Comparison of ENCODE assay signal across 9 cellular contexts in genomic region chrX:12972867-12973560, GRCh38. TPM values are rescaled to one million over a fixed set of nuclear protein-coding genes. Genes with fewer than 3 reads are reported as not detected.
DNase-seq lines count a peak whose midpoint lies in the region; ATAC-seq and TF ChIP-seq lines count a peak whose summit lies in the region.
"Had no signal": no experiment of that assay in that cellular context is flagged by ENCODE, and none has a peak within 500 bp of the region (broad histone marks: within the 10 kb centered on the region; RNA-seq: fewer than 3 reads in every experiment).

No MANE protein-coding gene starts in this region.

- H2BK5ac ChIP-seq in IMR-90 (ENCODE audit: low read depth, low read length, poor library complexity, severe bottlenecking), result no peak overlapping the region

- TF ChIP-seq POLR2A in IMR-90 (IDR thresholded peaks at IDR 0.05; ENCODE audit: low read depth, low read length) (no peak), lower leg skin (IDR thresholded peaks at IDR 0.05) (no peak)

- no peak overlapping the region for H2AK9ac ChIP-seq in IMR-90 (replicated peaks; ENCODE audit: low read depth, low read length, poor library complexity)

- H3K4me2 ChIP-seq in BLaER1, result peak overlapping the region; percentile 85
- no peak overlapping the region for H3K4me2 ChIP-seq in IMR-90 (ENCODE audit: low read depth, low read length)

- DNase-seq in IMR-90 (no peak), coronary artery (ENCODE audit: low spot score) (no peak), neural crest cell (ENCODE audit: low read depth, low spot score) (no peak), DMS 273 treated with DMSO at 0.1 percent for 48 hours (lab: John Stamatoyannopoulos, UW) (no peak), OCI-M1 (lab: John Stamatoyannopoulos, UW) (no peak), lower leg skin (ENCODE audit: low spot score in 2 of 2) (no peak)
- DNase-seq: NCI-H1694 had no signal

- dilution Hi-C loops in IMR-90 (cut with HindIII; ENCODE audit: low sequenced_read_pairs, unreplicated experiment), result no loop called here

- WGBS in IMR-90 (ENCODE audit: extremely low coverage in 2 of 2, insufficient read length in 1 of 2), 2 experiments, result 89 to 100% methylated on average over 1 to 6 of the region's 12 CpGs
- 75% methylated on average over 12 of the region's 12 CpGs for WGBS in lower leg skin, 2 donors

- no peak overlapping the region for H3K14ac ChIP-seq in IMR-90 (replicated peaks; ENCODE audit: low read depth, low read length)

- in situ Hi-C loops in IMR-90 (cut with MboI; ENCODE audit: low sequenced_read_pairs), result loop anchor here (25.0 kb wide), 2 partner anchors 764 to 1064 kb away; partner anchors contain the start of genes GEMIN8, OFD1 and TRAPPC2

- H3K36me3 ChIP-seq in BLaER1, result peaks cover 14% of the 10 kb centered on the region; the same call in 1 of the 2 replicates
- H3K36me3 ChIP-seq in IMR-90 (ENCODE audit: control insufficient read depth, insufficient read depth, low read length), result peaks cover 10% of the 10 kb centered on the region

- peak overlapping the region; percentile 94 for H3K27ac ChIP-seq in BLaER1
- no peak overlapping the region for H3K27ac ChIP-seq in IMR-90 (ENCODE audit: insufficient read depth, low read length)
- H3K27ac ChIP-seq in coronary artery, result peak overlapping the region; percentile 92 to 98

- BruUV-seq in IMR-90 (replicated peaks; lab: Mats Ljungman, UMichigan), result no TSS peak

- no peaks in the 10 kb centered on the region for H3K27me3 ChIP-seq in BLaER1
- no peaks in the 10 kb centered on the region for H3K27me3 ChIP-seq in IMR-90 (ENCODE audit: control insufficient read depth, insufficient read depth, low read length)

- peak overlapping the region; percentile 84 for H3K4me3 ChIP-seq in BLaER1
- H3K4me3 ChIP-seq in IMR-90 (ENCODE audit: insufficient read depth, low read depth, low read length), result no peak overlapping the region
- peak overlapping the region; percentile 84 for H3K4me3 ChIP-seq in coronary artery
- H3K4me3 ChIP-seq in lower leg skin (ENCODE audit: low read depth, poor library complexity, severe bottlenecking), result no peak overlapping the region

- CTCF ChIA-PET in IMR-90 (lab: Yijun Ruan, JAX), result no interaction called here

- H3K9me3 ChIP-seq in BLaER1 (peaks cover 11% of the 10 kb centered on the region; the same call in 1 of the 2 replicates), IMR-90 (ENCODE audit: control insufficient read depth, insufficient read depth, low read length) (no peaks in the 10 kb centered on the region)

- H2BK15ac ChIP-seq in IMR-90 (ENCODE audit: low read depth, low read length), result no peak overlapping the region

- H2BK20ac ChIP-seq in IMR-90 (ENCODE audit: low read depth, low read length), result no peak overlapping the region; the same call in 1 of the 2 replicates

- peaks cover 25% of the 10 kb centered on the region for H3K36me3 Mint-ChIP-seq in neural crest cell (ENCODE audit: low read depth)

- no peaks in the 10 kb centered on the region for H3K9me3 Mint-ChIP-seq in neural crest cell

- ATAC-seq in IMR-90 (ENCODE audit: low read depth) (no peak), HG03039 (IDR thresholded peaks at IDR 0.05; ENCODE audit: unreplicated experiment) (no peak)

- POLR2A ChIA-PET in IMR-90 (lab: Charles Lee; ENCODE audit: unreplicated experiment), result no interaction called here

- H2AFZ ChIP-seq in IMR-90 (replicated peaks; ENCODE audit: low read length, poor library complexity), result peak overlapping the region; percentile 28

- no peak for TF ChIP-seq RAD21 in IMR-90 (IDR thresholded peaks at IDR 0.05; ENCODE audit: low read length)

- no peak overlapping the region for H3K27ac Mint-ChIP-seq in neural crest cell (ENCODE audit: unreplicated experiment)

- peak overlapping the region; percentile 9; the same call in 1 of the 2 replicates for H4K91ac ChIP-seq in IMR-90 (ENCODE audit: insufficient read depth, low read depth, low read length)

- peaks cover 0 to 17% of the 10 kb centered on the region in 2 experiments; a peak in 2 of 4 replicates for H3K79me1 ChIP-seq in IMR-90 (ENCODE audit: low read depth in 1 of 2, low read length in 2 of 2)

- no peak overlapping the region for H4K5ac ChIP-seq in IMR-90 (ENCODE audit: low read depth, low read length)

- peaks cover 27% of the 10 kb centered on the region for H4K20me1 ChIP-seq in BLaER1
- peaks cover 12% of the 10 kb centered on the region; the same call in 1 of the 2 replicates for H4K20me1 ChIP-seq in IMR-90 (ENCODE audit: insufficient read depth, low read length)

- TF ChIP-seq CTCF in IMR-90 (conservative IDR thresholded peaks at IDR 0.05; ENCODE audit: low read depth, low read length) (no peak), coronary artery (IDR thresholded peaks at IDR 0.05) (no peak), neural crest cell (conservative IDR thresholded peaks at IDR 0.05) (no peak), lower leg skin (IDR thresholded peaks at IDR 0.05) (no peak)

- no peaks in the 10 kb centered on the region for H3K9me1 ChIP-seq in IMR-90 (ENCODE audit: insufficient read depth, low read length)

- peak overlapping the region; percentile 92 for H3K9ac ChIP-seq in BLaER1
- H3K9ac ChIP-seq in IMR-90 (ENCODE audit: low read depth, low read length), result no peak overlapping the region

- peak overlapping the region; percentile 95 for H3K4me3 Mint-ChIP-seq in neural crest cell

- H3K18ac ChIP-seq in IMR-90 (ENCODE audit: low read depth, low read length), result no peak overlapping the region

- intact Hi-C loops in IMR-90 (cut with micrococcal nuclease), result loop anchor here (5.0 to 10.0 kb wide), 2 partner anchors 102 to 679 kb away; partner anchors contain the start of gene TCEANC
- intact Hi-C loops in lower leg skin (cut with DNase I; ENCODE audit: low total_unique reads), result no loop called here

- no peak overlapping the region; the same call in 1 of the 2 replicates for H2AK5ac ChIP-seq in IMR-90 (ENCODE audit: low read depth, low read length)

- H4K8ac ChIP-seq in IMR-90 (ENCODE audit: low read depth in 2 of 2, low read length in 2 of 2), result no peak overlapping the region

- H3K4me1 Mint-ChIP-seq in neural crest cell, result peaks cover 56% of the 10 kb centered on the region

- H2BK120ac ChIP-seq in IMR-90 (ENCODE audit: low read depth, low read length), result peak overlapping the region; percentile 38

- peaks cover 22% of the 10 kb centered on the region for H3K27me3 Mint-ChIP-seq in neural crest cell (ENCODE audit: low read depth)

- no peak overlapping the region for H3K56ac ChIP-seq in IMR-90 (ENCODE audit: extremely low read depth, insufficient read depth, low read length)

- no peak overlapping the region for H3K23ac ChIP-seq in IMR-90 (ENCODE audit: low read depth, low read length)

- H3K4ac ChIP-seq in IMR-90 (ENCODE audit: low read depth, low read length), result peak overlapping the region; percentile 33; the same call in 1 of the 2 replicates

- H3K4me1 ChIP-seq in BLaER1 (peaks cover 43% of the 10 kb centered on the region), IMR-90 (ENCODE audit: control insufficient read depth, insufficient read depth, low read length) (peaks cover 2% of the 10 kb centered on the region)

TF ChIP-seq in IMR-90, 13 proteins besides CTCF, POLR2A, EP300 and RAD21:
- TF ChIP-seq CEBPB (IDR thresholded peaks at IDR 0.05; ENCODE audit: low read depth, low read length), result no peak
- no peak for TF ChIP-seq MAZ (IDR thresholded peaks at IDR 0.05; ENCODE audit: borderline replicate concordance, low read depth, low read length)
- no peak for TF ChIP-seq CHD1 (IDR thresholded peaks at IDR 0.05; ENCODE audit: low read depth, low read length)

RNA-seq across cellular contexts. Expression of gene TMSB4X, which starts 1.9 kb away (rescaled TPM):
- total RNA-seq in IMR-90 (2012; rRNA removed) (9,222 and 11,116 TPM in 2 replicates), neural crest cell (2,548 and 2,664 TPM in 2 replicates), lower leg skin (1,000 to 10,000 TPM; 1,261 to 2,736 (median 1,532) TPM)
- polyA plus RNA-seq in IMR-90 (2012; rRNA removed), result 4,133 and 4,648 TPM in 2 replicates
- 4,164 and 9,036 TPM in 2 replicates for polyA plus RNA-seq in IMR-90 (2012; cell fraction: cytosol; rRNA removed)
- polyA plus RNA-seq in IMR-90 (2012; cell fraction: nucleus; rRNA removed; ENCODE audit: low replicate concordance), result 567 and 1,669 TPM in 2 replicates

Comparison
In these comparisons a context has a peak if more than half of its experiments do, and no peak if none do; other contexts are left out.
1. H3K4me3 ChIP-seq: peak in BLaER1 (single experiment) and coronary artery (single experiment); none in IMR-90 (single experiment) and lower leg skin (single experiment).